Comparison of ENCODE assay signal across 9 cellular contexts in genomic region chr3:52606373-52607085, GRCh38.
DNase-seq lines count a peak whose midpoint lies in the region; ATAC-seq and TF ChIP-seq lines count a peak whose summit lies in the region.
"Had no signal": no experiment of that assay in that cellular context is flagged by ENCODE, and none has a peak within 500 bp of the region (broad histone marks: within the 10 kb centered on the region; RNA-seq: fewer than 3 reads in every experiment).

No MANE protein-coding gene starts in this region.

- H2BK120ac ChIP-seq in neuronal stem cell (ENCODE audit: low read depth, low read length), result no peak overlapping the region

- WGBS in psoas muscle, 3 donors, result 55 to 68% (median 61%) methylated on average over 5 of the region's 5 CpGs
- WGBS in neuronal stem cell (ENCODE audit: extremely low coverage in 2 of 2, insufficient read length in 2 of 2, insufficient replicate concordance in 1 of 2), 2 donors, result no CpG with 5 or more reads among the region's 5 CpGs

- no peak overlapping the region for H3K9ac ChIP-seq in neuronal stem cell (ENCODE audit: low read depth, low read length, poor library complexity)

- H2AFZ ChIP-seq in GM23338 (no peak overlapping the region), neuronal stem cell (ENCODE audit: low read length) (no peak overlapping the region)

- no peak overlapping the region for H3K23ac ChIP-seq in neuronal stem cell (ENCODE audit: low read depth, low read length, poor library complexity)

- no peak overlapping the region for H3K4me3 Mint-ChIP-seq in GM23338
- no peak overlapping the region for H3K4me3 Mint-ChIP-seq in naive thymus-derived CD8-positive, alpha-beta T cell
- H3K4me3 Mint-ChIP-seq: activated naive CD8-positive, alpha-beta T cell had no signal

- H3K27ac ChIP-seq in GM23338 (ENCODE audit: low read depth), result no peak overlapping the region
- peak overlapping the region; percentile 48 for H3K27ac ChIP-seq in psoas muscle
- no peak overlapping the region for H3K27ac ChIP-seq in neuronal stem cell (replicated peaks; ENCODE audit: low read length)

- no peaks in the 10 kb centered on the region for H3K27me3 ChIP-seq in GM23338 (ENCODE audit: insufficient read depth)
- no peaks in the 10 kb centered on the region for H3K27me3 ChIP-seq in psoas muscle (ENCODE audit: insufficient read depth in 3 of 3, low read length in 2 of 3)
- no peaks in the 10 kb centered on the region for H3K27me3 ChIP-seq in neuronal stem cell (ENCODE audit: control insufficient read depth in 3 of 3, insufficient read depth in 3 of 3, low read depth in 1 of 3, low read length in 3 of 3)

- peaks cover 19% of the 10 kb centered on the region for H3K36me3 Mint-ChIP-seq in GM23338 (ENCODE audit: low read depth)
- peaks cover 32 to 95% (median 59%) of the 10 kb centered on the region in 3 donors for H3K36me3 Mint-ChIP-seq in naive thymus-derived CD8-positive, alpha-beta T cell

- no peak overlapping the region for H2BK12ac ChIP-seq in neuronal stem cell (ENCODE audit: low read length)

- no peaks in the 10 kb centered on the region for H3F3A ChIP-seq in GM23338 (replicated peaks; ENCODE audit: low read depth)

- intact Hi-C loops in psoas muscle (cut with DNase I), result no loop called here

- no peaks in the 10 kb centered on the region for H3K79me1 ChIP-seq in neuronal stem cell (ENCODE audit: low read depth, low read length)

- no peak overlapping the region for H2BK15ac ChIP-seq in neuronal stem cell (ENCODE audit: low read length)

- H4K20me1 ChIP-seq in GM23338 (replicated peaks; ENCODE audit: insufficient read depth), result no peaks in the 10 kb centered on the region; the same call in 1 of the 2 replicates

- H3K4me1 Mint-ChIP-seq in GM23338, result peaks cover 7% of the 10 kb centered on the region; the same call in 2 of the 3 replicates
- H3K4me1 Mint-ChIP-seq in naive thymus-derived CD8-positive, alpha-beta T cell, result peaks cover 0 to 11% (median 7%) of the 10 kb centered on the region in 4 donors

- POLR2A ChIA-PET in naive thymus-derived CD8-positive, alpha-beta T cell (lab: Charles Lee), result no interaction called here

- no peak for TF ChIP-seq CTCF in GM23338 (conservative IDR thresholded peaks at IDR 0.05; ENCODE audit: low read depth in 2 of 2)
- TF ChIP-seq CTCF in fibroblast of the aortic adventitia (IDR thresholded peaks at IDR 0.05; ENCODE audit: insufficient read depth, low read length), result no peak
- no peak for TF ChIP-seq CTCF in psoas muscle (IDR thresholded peaks at IDR 0.05)

- H3K4me3 ChIP-seq in GM23338 (no peak overlapping the region), fibroblast of the aortic adventitia (ENCODE audit: low read depth, low read length) (no peak overlapping the region), psoas muscle (peak overlapping the region; percentile 3), neuronal stem cell (ENCODE audit: low read length in 2 of 2) (no peak overlapping the region)

- H3K9me3 ChIP-seq in psoas muscle (no peaks in the 10 kb centered on the region), neuronal stem cell (replicated peaks in 1 of 2; ENCODE audit: control insufficient read depth in 2 of 2, insufficient read depth in 1 of 2, low read depth in 1 of 2, low read length in 2 of 2) (peaks cover 2 to 15% of the 10 kb centered on the region in 2 donors)

- no peak overlapping the region for H4K8ac ChIP-seq in neuronal stem cell (ENCODE audit: low read depth, low read length)

- H3K27ac Mint-ChIP-seq in GM23338, result peak overlapping the region; percentile 90
- peak overlapping the region in 4 of 10 donors; percentile 7 to 59 (median 34) for H3K27ac Mint-ChIP-seq in naive thymus-derived CD8-positive, alpha-beta T cell
- H3K27ac Mint-ChIP-seq: activated naive CD8-positive, alpha-beta T cell had no signal

- H3K4me1 ChIP-seq in GM23338 (ENCODE audit: insufficient read depth) (no peaks in the 10 kb centered on the region), psoas muscle (peaks cover 33% of the 10 kb centered on the region), neuronal stem cell (ENCODE audit: control insufficient read depth in 2 of 2, insufficient read depth in 1 of 2, low read depth in 1 of 2, low read length in 2 of 2) (no peaks in the 10 kb centered on the region)

- no peak overlapping the region for H3K14ac ChIP-seq in neuronal stem cell (ENCODE audit: low read length)

- H3K18ac ChIP-seq in neuronal stem cell (ENCODE audit: low read length), result no peak overlapping the region

- H3K4me2 ChIP-seq in GM23338, result no peak overlapping the region
- no peak overlapping the region for H3K4me2 ChIP-seq in neuronal stem cell (ENCODE audit: insufficient read depth, low read length, poor library complexity, severe bottlenecking)

- ATAC-seq in GM23338, result no peak
- ATAC-seq in psoas muscle, result peak; percentile 78 to 88 (median 87)
- ATAC-seq in naive thymus-derived CD8-positive, alpha-beta T cell, result no peak
- no peak for ATAC-seq in HG03135 (IDR thresholded peaks at IDR 0.05; ENCODE audit: unreplicated experiment)

- H3K4ac ChIP-seq in neuronal stem cell (ENCODE audit: low read length), result no peak overlapping the region

- peaks cover 11% of the 10 kb centered on the region; the same call in 1 of the 2 replicates for H3K36me3 ChIP-seq in GM23338 (ENCODE audit: insufficient read depth)
- peaks cover 8 to 81% of the 10 kb centered on the region in 2 donors for H3K36me3 ChIP-seq in psoas muscle (ENCODE audit: insufficient read depth in 1 of 2, low read depth in 1 of 2)
- peaks cover 21 to 99% of the 10 kb centered on the region in 2 donors for H3K36me3 ChIP-seq in neuronal stem cell (replicated peaks in 1 of 2; ENCODE audit: control insufficient read depth in 2 of 2, insufficient read depth in 2 of 2, low read length in 2 of 2)

- 0 out of 2 replicates have a peak, but pooled peaks cover 4% of the 10 kb centered on the region for H3K79me2 ChIP-seq in GM23338 (replicated peaks; ENCODE audit: insufficient read depth)

- no peak overlapping the region for H2AK5ac ChIP-seq in neuronal stem cell (ENCODE audit: low read depth, low read length)

- H2BK5ac ChIP-seq in neuronal stem cell (ENCODE audit: low read length), result no peak overlapping the region

- DNase-seq in GM23338 (ENCODE audit: low spot score) (no peak), NCI-H774 (lab: John Stamatoyannopoulos, UW) (peak; percentile 24), fibroblast of the aortic adventitia (ENCODE audit: low read depth) (peak; percentile 31), psoas muscle (no peak), activated gamma-delta T cell (lab: John Stamatoyannopoulos, UW) (no peak), neuronal stem cell (ENCODE audit: low spot score) (no peak)
- DNase-seq in naive thymus-derived CD8-positive, alpha-beta T cell, result no peak

- no peaks in the 10 kb centered on the region for H3K9me2 ChIP-seq in GM23338 (ENCODE audit: insufficient read depth)

- H4K91ac ChIP-seq in neuronal stem cell (ENCODE audit: low read depth, low read length, poor library complexity), result no peak overlapping the region

- no peaks in the 10 kb centered on the region for H3K9me3 Mint-ChIP-seq in GM23338
- H3K9me3 Mint-ChIP-seq in naive thymus-derived CD8-positive, alpha-beta T cell, result peaks cover 0 to 16% (median 4%) of the 10 kb centered on the region in 9 donors

- H3K27me3 Mint-ChIP-seq in GM23338 (ENCODE audit: insufficient read depth, low read depth, poor library complexity), result no peaks in the 10 kb centered on the region
- H3K27me3 Mint-ChIP-seq in naive thymus-derived CD8-positive, alpha-beta T cell, result no peaks in the 10 kb centered on the region
- H3K27me3 Mint-ChIP-seq: activated naive CD8-positive, alpha-beta T cell had no signal

TF ChIP-seq in GM23338, 12 proteins besides CTCF, POLR2A, EP300 and RAD21 (continues in another document):
- TF ChIP-seq ETS1 (IDR thresholded peaks at IDR 0.05) (no peak), STAT1 (IDR thresholded peaks at IDR 0.05; ENCODE audit: unreplicated experiment) (no peak), POLR2AphosphoS5 (IDR thresholded peaks at IDR 0.05; ENCODE audit: low read depth) (no peak), ZNF331 (CRISPR knock-in tag; IDR thresholded peaks at IDR 0.05; ENCODE audit: low read depth) (no peak), JUNB (IDR thresholded peaks at IDR 0.05; ENCODE audit: unreplicated experiment) (no peak)

Comparison
In these comparisons a context has a peak if more than half of its experiments do, and no peak if none do; other contexts are left out.
1. ATAC-seq: peak in psoas muscle (4 of 4); none in GM23338 (single experiment), naive thymus-derived CD8-positive, alpha-beta T cell (0 of 2) and HG03135 (single experiment).
2. DNase-seq: peak in NCI-H774 (single experiment) and fibroblast of the aortic adventitia (single experiment); none in GM23338 (single experiment), psoas muscle (0 of 2), activated gamma-delta T cell (single experiment), naive thymus-derived CD8-positive, alpha-beta T cell (0 of 10) and neuronal stem cell (single experiment).